ENCODE assay signal across 8 cellular contexts in genomic region chr12:54214553-54215374, GRCh38. TPM values are rescaled to one million over a fixed set of nuclear protein-coding genes. Genes with fewer than 3 reads are reported as not detected.
A peak's percentile ranks its signal among the peaks of the same experiment; 100 is the strongest.
DNase-seq lines count a peak whose midpoint lies in the region; ATAC-seq and TF ChIP-seq lines count a peak whose summit lies in the region.

No MANE protein-coding gene starts in this region.

- H3K27me3 ChIP-seq in right lobe of liver: peaks cover 7 to 27% of the 10 kb centered on the region in 2 donors

- no peaks in the 10 kb centered on the region for H3K36me3 ChIP-seq in right lobe of liver

- ATAC-seq in GM19467 (IDR thresholded peaks at IDR 0.05; ENCODE audit: unreplicated experiment) (peak; percentile 78), HG03571 (IDR thresholded peaks at IDR 0.05; ENCODE audit: unreplicated experiment) (peak; percentile 75), right lobe of liver (peak; percentile 90 to 95 (median 92))

- CTCF ChIA-PET in activated CD4-positive, alpha-beta T cell treated with anti-CD3 and anti-CD28 coated beads, Interleukin-2, amount 10 ng/mL, durations not matched to agents 7 days and 5 days (lab: Charles Lee): interaction anchor here (0.7 to 4.0 kb wide), 39 partner anchors 9 to 595 kb away, joined by 3 to 39 read pairs (median 4); partner anchors contain the start of genes HNRNPA1, HOXC10, HOXC4 and HOXC5

- TF ChIP-seq CTCF in coronary artery (IDR thresholded peaks at IDR 0.05) (peak; percentile 93), right lobe of liver (IDR thresholded peaks at IDR 0.05) (peak; percentile 82 to 98 (median 96))

- H3K9me3 ChIP-seq in right lobe of liver: no peaks in the 10 kb centered on the region

- H3K27ac ChIP-seq in coronary artery: no peak overlapping the region
- H3K27ac ChIP-seq in right lobe of liver: no peak overlapping the region

- H3K4me3 ChIP-seq in coronary artery (peak overlapping the region; percentile 41), right lobe of liver (no peak overlapping the region)

- peaks cover 22% of the 10 kb centered on the region for H3K27me3 Mint-ChIP-seq in activated CD4-positive, alpha-beta T cell treated with anti-CD3 and anti-CD28 coated beads, Interleukin-2, amount 10 ng/mL, durations not matched to agents 7 days and 5 days

- H3K4me3 Mint-ChIP-seq in activated CD4-positive, alpha-beta T cell treated with anti-CD3 and anti-CD28 coated beads, Interleukin-2, amount 10 ng/mL, durations not matched to agents 7 days and 5 days: peak overlapping the region; percentile 78

- TF ChIP-seq POLR2A in right lobe of liver (IDR thresholded peaks at IDR 0.05): no peak

- peaks cover 44% of the 10 kb centered on the region for H3K4me1 Mint-ChIP-seq in activated CD4-positive, alpha-beta T cell treated with anti-CD3 and anti-CD28 coated beads, Interleukin-2, amount 10 ng/mL, durations not matched to agents 7 days and 5 days

- WGBS in right lobe of liver (ENCODE audit: insufficient coverage, low coverage, low lambda C conversion rate, missing lambda C conversion rate): 8% methylated on average over 10 of the region's 31 CpGs

- intact Hi-C loops in right lobe of liver (cut with DNase I): no loop called here

- DNase-seq in CMK (ENCODE audit: low read depth) (peak; percentile 83), NCI-H748 (lab: John Stamatoyannopoulos, UW; ENCODE audit: unreplicated experiment) (peak; percentile 95), coronary artery (ENCODE audit: low spot score) (peak; percentile 79), right lobe of liver (peak; percentile 84 to 86 (median 86))
- peak; percentile 94 for DNase-seq in activated CD4-positive, alpha-beta T cell treated with anti-CD3 and anti-CD28 coated beads, Interleukin-2, amount 10 ng/mL, durations not matched to agents 7 days and 5 days
- DNase-seq in stimulated activated CD4-positive, alpha-beta T cell treated with anti-CD3 and anti-CD28 coated beads, TNF-alpha, amount 100 ng/mL, for 24 hours (ENCODE audit: low read depth in 3 of 3): peak; percentile 81 to 88 (median 87)

- POLR2A ChIA-PET in activated CD4-positive, alpha-beta T cell treated with anti-CD3 and anti-CD28 coated beads, Interleukin-2, amount 10 ng/mL, durations not matched to agents 7 days and 5 days (lab: Charles Lee): interaction anchor here (0.5 kb wide), 1 partner anchor 164 kb away, joined by 3 read pairs; no protein-coding TSS in a partner anchor

- no peaks in the 10 kb centered on the region for H3K9me3 Mint-ChIP-seq in activated CD4-positive, alpha-beta T cell treated with anti-CD3 and anti-CD28 coated beads, Interleukin-2, amount 10 ng/mL, durations not matched to agents 7 days and 5 days

- H3K36me3 Mint-ChIP-seq in activated CD4-positive, alpha-beta T cell treated with anti-CD3 and anti-CD28 coated beads, Interleukin-2, amount 10 ng/mL, durations not matched to agents 7 days and 5 days (ENCODE audit: low read depth): no peaks in the 10 kb centered on the region

- no peak overlapping the region for H3K27ac Mint-ChIP-seq in activated CD4-positive, alpha-beta T cell treated with anti-CD3 and anti-CD28 coated beads, Interleukin-2, amount 10 ng/mL, durations not matched to agents 7 days and 5 days

- H3K4me1 ChIP-seq in right lobe of liver: peaks cover 0 to 11% (median 0%) of the 10 kb centered on the region in 4 donors

RNA-seq across cellular contexts. Expression of gene SMUG1, which starts 26.0 kb away (rescaled TPM):
- total RNA-seq in activated CD4-positive, alpha-beta T cell treated with anti-CD3 and anti-CD28 coated beads, Interleukin-2, amount 10 ng/mL, durations not matched to agents 7 days and 5 days: 10 to 100 TPM; 24.3 to 27.8 TPM
- total RNA-seq in right lobe of liver: 10 to 100 TPM; 14.1 to 25.5 (median 22.4) TPM
